22 cellular contexts compared by ENCODE assay signal in the genomic region with DNA sequence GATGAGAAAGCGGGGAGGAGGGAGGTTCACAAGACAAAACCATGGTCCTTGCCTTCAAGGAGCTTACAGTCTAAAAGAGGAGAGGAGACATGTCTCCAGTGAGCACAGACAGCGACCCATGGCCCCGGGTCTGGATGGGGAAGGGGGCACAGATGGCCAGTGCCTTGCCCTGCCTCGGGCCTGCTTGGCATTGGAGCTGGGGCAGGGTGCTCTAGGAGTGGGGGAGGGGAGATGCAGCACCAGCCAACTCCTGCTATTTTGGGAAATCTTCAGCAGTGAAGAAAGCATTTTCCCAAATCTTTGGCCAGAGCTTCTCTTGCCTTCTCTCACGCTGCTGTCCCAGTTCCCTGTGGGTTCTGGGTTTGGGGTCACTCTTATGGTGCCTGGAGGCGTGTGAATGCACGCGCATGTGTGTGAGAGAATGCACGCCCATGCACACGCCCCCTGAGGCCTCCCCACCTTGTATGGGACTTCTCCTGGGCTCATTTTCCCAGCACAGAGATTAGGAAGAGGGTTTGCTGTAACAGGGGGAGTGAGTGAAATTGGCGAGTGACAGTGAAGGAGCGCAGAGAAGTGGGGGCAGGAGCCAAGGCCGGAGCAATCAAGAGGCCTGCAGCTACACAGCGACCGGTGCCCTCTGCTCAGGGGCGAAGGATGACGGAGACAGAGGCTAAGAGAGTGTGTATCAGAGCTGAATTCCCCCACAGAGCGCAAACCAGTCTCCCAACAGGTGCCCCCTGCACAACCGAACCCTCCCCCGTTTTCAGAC.
"Had no signal": no experiment of that assay in that cellular context is flagged by ENCODE, and none has a peak within 500 bp of the region (broad histone marks: within the 10 kb centered on the region; RNA-seq: fewer than 3 reads in every experiment).

No MANE protein-coding gene starts in this region.

- H3K9me3 Mint-ChIP-seq: activated T-helper 2 cell treated with anti-CD3 and anti-CD28 coated beads, Interferon-gamma antibody, Interleukin-2, Interleukin-4, amounts not matched to agents 10 μg/mL and 5 μg/mL and 100 μg/mL, durations not matched to agents 14 hours and 24 hours and 36 hours; immature natural killer cell; neural crest cell; stimulated activated memory B cell treated with anti-CD40 and anti-IgM and Interleukin-4, amounts not matched to agents 10 μg/mL and 1 μg/mL and 100 μg/mL, for 72 hours; T-helper 1 cell treated with Interleukin-12 subunit alpha and Interleukin-12 subunit beta and Interleukin-4 antibody, amounts not matched to agents 30 μg/mL and 1 μg/mL, for 36 hours; type B pancreatic cell; WTC11 had no signal

- H3K36me3 Mint-ChIP-seq: activated naive CD8-positive, alpha-beta T cell; immature natural killer cell; memory B cell; stimulated activated memory B cell treated with anti-CD40 and anti-IgM and Interleukin-4, amounts not matched to agents 10 μg/mL and 1 μg/mL and 100 μg/mL, for 72 hours; WTC11 had no signal

- H3K4me2 ChIP-seq: hepatocyte had no signal

- H3K36me3 ChIP-seq: adrenal gland, stomach, suprapubic skin had no signal

- H3K9me3 ChIP-seq: adrenal gland, stomach, suprapubic skin had no signal

- H3K27ac Mint-ChIP-seq: activated naive CD8-positive, alpha-beta T cell; activated T-helper 2 cell treated with anti-CD3 and anti-CD28 coated beads, Interferon-gamma antibody, Interleukin-2, Interleukin-4, amounts not matched to agents 10 μg/mL and 5 μg/mL and 100 μg/mL, durations not matched to agents 14 hours and 24 hours and 36 hours; immature natural killer cell; memory B cell; stimulated activated memory B cell treated with anti-CD40 and anti-IgM and Interleukin-4, amounts not matched to agents 10 μg/mL and 1 μg/mL and 100 μg/mL, for 72 hours; T-helper 1 cell treated with Interleukin-12 subunit alpha and Interleukin-12 subunit beta and Interleukin-4 antibody, amounts not matched to agents 30 μg/mL and 1 μg/mL, for 36 hours; type B pancreatic cell had no signal

- H3K4me3 Mint-ChIP-seq: activated naive CD8-positive, alpha-beta T cell; immature natural killer cell; memory B cell; neural crest cell; stimulated activated memory B cell treated with anti-CD40 and anti-IgM and Interleukin-4, amounts not matched to agents 10 μg/mL and 1 μg/mL and 100 μg/mL, for 72 hours; T-helper 1 cell treated with Interleukin-12 subunit alpha and Interleukin-12 subunit beta and Interleukin-4 antibody, amounts not matched to agents 30 μg/mL and 1 μg/mL, for 36 hours; type B pancreatic cell; WTC11 had no signal

- H3K27me3 ChIP-seq: adrenal gland, hepatocyte, stomach, suprapubic skin had no signal

- ATAC-seq: stimulated activated memory B cell treated with anti-CD40 and anti-IgM and Interleukin-4, amounts not matched to agents 10 μg/mL and 1 μg/mL and 100 μg/mL, for 72 hours had no signal

- H2AFZ ChIP-seq: hepatocyte had no signal

- H3K27ac ChIP-seq: adrenal gland, hepatocyte, stomach, suprapubic skin had no signal

- FAIRE-seq: bronchial epithelial cell, endometrium had no signal

- DNase-seq: activated naive CD4-positive, alpha-beta T cell; activated T-cell treated with anti-CD3 and anti-CD28 coated beads, Interleukin-2, amount 50 U/mL, for 1 hour; adrenal gland; cerebellar nuclear complex; effector CD4-positive, alpha-beta T cell; foreskin fibroblast; immature natural killer cell; stimulated activated CD4-positive, alpha-beta T cell treated with anti-CD3 and anti-CD28 coated beads, Interleukin-1b, Interleukin-23, amount 100 ng/mL, for 48 hours; stomach; T1000 had no signal

- H3K4me1 Mint-ChIP-seq: immature natural killer cell had no signal

- H3K79me2 ChIP-seq: hepatocyte had no signal

- H3K4me3 ChIP-seq: adrenal gland, hepatocyte, stomach, suprapubic skin had no signal
